15 cellular contexts compared by ENCODE assay signal in genomic region chr21:44985441-44986401, GRCh38. TPM values are rescaled to one million over a fixed set of nuclear protein-coding genes. Genes with fewer than 3 reads are reported as not detected.
DNase-seq lines count a peak whose midpoint lies in the region; ATAC-seq and TF ChIP-seq lines count a peak whose summit lies in the region.
"Had no signal": no experiment of that assay in that cellular context is flagged by ENCODE, and none has a peak within 500 bp of the region (broad histone marks: within the 10 kb centered on the region; RNA-seq: fewer than 3 reads in every experiment).

No MANE protein-coding gene starts in this region.

- H3K4me3 ChIP-seq in SK-N-SH (ENCODE audit: low read depth in 2 of 2, low read length in 1 of 2) (no peak overlapping the region), SJCRH30 (no peak overlapping the region), sigmoid colon (no peak overlapping the region)
- H3K4me3 ChIP-seq: uterus had no signal

- no peaks in the 10 kb centered on the region for H3K79me2 ChIP-seq in SK-N-SH (ENCODE audit: insufficient read depth)

- H3K36me3 ChIP-seq in SK-N-SH (replicated peaks in 1 of 2; ENCODE audit: control insufficient read depth in 1 of 2, insufficient read depth in 2 of 2, low read length in 1 of 2) (no peaks in the 10 kb centered on the region), SJCRH30 (no peaks in the 10 kb centered on the region), sigmoid colon (no peaks in the 10 kb centered on the region)
- H3K36me3 ChIP-seq: uterus had no signal

- DNase-seq in SK-N-SH: peak; percentile 75
- DNase-seq in SJCRH30: peak; percentile 40 to 44
- DNase-seq in left ventricle myocardium superior: peak; percentile 28
- DNase-seq in sigmoid colon: peak; percentile 61
- DNase-seq in NCI-H2196 treated with DMSO at 0.1 percent for 48 hours (lab: John Stamatoyannopoulos, UW; ENCODE audit: unreplicated experiment): no peak
- DNase-seq in cerebellum (ENCODE audit: low spot score): no peak
- DNase-seq: activated gamma-delta T cell; CD4-positive, CD25-positive, alpha-beta regulatory T cell; foreskin melanocyte; KG1; NCI-H1092 treated with DMSO at 0.1 percent for 48 hours; NCI-H226 had no signal

- H4K20me1 ChIP-seq in SK-N-SH (ENCODE audit: insufficient read depth): no peaks in the 10 kb centered on the region

- no peaks in the 10 kb centered on the region for H3F3A ChIP-seq in SK-N-SH (replicated peaks; ENCODE audit: insufficient read depth)

- POLR2A ChIA-PET in SK-N-SH (lab: Yijun Ruan, JAX): interaction anchor here (1.5 kb wide), 1 partner anchor 12 kb away, joined by 4 read pairs; no protein-coding TSS in a partner anchor

- H3K9ac ChIP-seq in SK-N-SH: no peak overlapping the region

- 79% methylated on average over 8 of the region's 26 CpGs for WGBS in SK-N-SH (ENCODE audit: low lambda C conversion rate)
- 76 to 79% methylated on average over 26 of the region's 26 CpGs for whole genome bisulfite sequencing in sigmoid colon, 2 donors

- H3K9me3 ChIP-seq in SK-N-SH (no peaks in the 10 kb centered on the region), SJCRH30 (replicated peaks) (no peaks in the 10 kb centered on the region), sigmoid colon (no peaks in the 10 kb centered on the region)
- H3K9me3 ChIP-seq: uterus had no signal

- TF ChIP-seq EP300 in SK-N-SH (IDR thresholded peaks at IDR 0.05; ENCODE audit: borderline replicate concordance in 1 of 2, low read depth in 1 of 2, low read length in 1 of 2) (no peak), sigmoid colon (IDR thresholded peaks at IDR 0.05) (no peak)

- CTCF ChIA-PET in SK-N-SH (lab: Yijun Ruan, JAX): interaction anchor here (0.6 to 5.4 kb wide), 11 partner anchors 16 to 454 kb away, joined by 3 to 40 read pairs (median 4); no protein-coding TSS in a partner anchor

- no peak overlapping the region for H3K4me2 ChIP-seq in SK-N-SH

- H2AFZ ChIP-seq in SK-N-SH (ENCODE audit: low read depth): no peak overlapping the region

- peak overlapping the region in 1 of 2 experiments; percentile 75; a peak in 2 of 4 replicates for H3K27ac ChIP-seq in SK-N-SH (ENCODE audit: low read depth in 2 of 2, low read length in 1 of 2)
- no peak overlapping the region; the same call in 1 of the 2 replicates for H3K27ac ChIP-seq in SJCRH30
- peak overlapping the region in 3 of 4 donors; percentile 6 to 20 (median 7) for H3K27ac ChIP-seq in sigmoid colon

- H3K4me1 ChIP-seq in SK-N-SH (ENCODE audit: control insufficient read depth in 1 of 2, insufficient read depth in 2 of 2, low read depth in 1 of 2, low read length in 1 of 2) (peaks cover 0 to 68% of the 10 kb centered on the region in 2 experiments; a peak in 3 of 4 replicates), SJCRH30 (peaks cover 42% of the 10 kb centered on the region), sigmoid colon (peaks cover 0 to 62% (median 40%) of the 10 kb centered on the region in 4 donors)
- H3K4me1 ChIP-seq: uterus had no signal

- TF ChIP-seq CTCF in SK-N-SH (IDR thresholded peaks at IDR 0.05) (no peak), sigmoid colon (IDR thresholded peaks at IDR 0.05) (no peak)

- H3K9me2 ChIP-seq in SK-N-SH: no peaks in the 10 kb centered on the region

- TF ChIP-seq RAD21 in SK-N-SH (IDR thresholded peaks at IDR 0.05; ENCODE audit: low read length): no peak

- intact Hi-C loops in left ventricle myocardium superior (cut with micrococcal nuclease) (no loop called here), sigmoid colon (cut with DNase I) (no loop called here)

- H3K27me3 ChIP-seq in SK-N-SH (ENCODE audit: insufficient read depth): no peaks in the 10 kb centered on the region
- H3K27me3 ChIP-seq in SJCRH30: no peaks in the 10 kb centered on the region
- no peaks in the 10 kb centered on the region for H3K27me3 ChIP-seq in sigmoid colon
- H3K27me3 ChIP-seq: uterus had no signal

- TF ChIP-seq POLR2A in sigmoid colon (IDR thresholded peaks at IDR 0.05): no peak

- ATAC-seq in SK-N-SH treated with all-trans-retinoic acid at 6 μM for 48 hours (no peak; the same call in 2 of the 3 replicates), left ventricle myocardium superior (no peak), HG03039 (IDR thresholded peaks at IDR 0.05; ENCODE audit: unreplicated experiment) (no peak)

TF ChIP-seq in SK-N-SH, 30 proteins besides CTCF, POLR2A, EP300 and RAD21:
- TF ChIP-seq GABPA (IDR thresholded peaks at IDR 0.05; ENCODE audit: low read depth) (no peak), RCOR1 (IDR thresholded peaks at IDR 0.05; ENCODE audit: low read length) (no peak), EZH2phosphoT487 (IDR thresholded peaks at IDR 0.05; ENCODE audit: borderline replicate concordance, low read depth) (no peak), PBX3 (IDR thresholded peaks at IDR 0.05) (no peak), SMC3 (IDR thresholded peaks at IDR 0.05; ENCODE audit: low read depth, low read length) (no peak), MXI1 (IDR thresholded peaks at IDR 0.05; ENCODE audit: low read depth, low read length) (no peak), TAF1 (IDR thresholded peaks at IDR 0.05; ENCODE audit: borderline replicate concordance, low read depth, low read length) (no peak), ELF1 (IDR thresholded peaks at IDR 0.05) (no peak), MAX (IDR thresholded peaks at IDR 0.05; ENCODE audit: low read depth) (no peak), TCF12 (IDR thresholded peaks at IDR 0.05) (no peak), USF1 (IDR thresholded peaks at IDR 0.05; ENCODE audit: borderline replicate concordance, low read depth) (no peak)

TF ChIP-seq in SK-N-SH treated with all-trans-retinoic acid at 6 μM for 48 hours, 23 proteins besides CTCF, POLR2A, EP300 and RAD21 (continues in another document):
- TF ChIP-seq ZC3H10 (CRISPR knock-in tag; IDR thresholded peaks at IDR 0.05) (no peak), SNAI2 (CRISPR knock-in tag; IDR thresholded peaks at IDR 0.05) (no peak), ARNTL (CRISPR knock-in tag; IDR thresholded peaks at IDR 0.05; ENCODE audit: borderline replicate concordance, low read depth) (no peak), CSRNP3 (CRISPR knock-in tag; IDR thresholded peaks at IDR 0.05) (no peak), GLIS3 (CRISPR knock-in tag; IDR thresholded peaks at IDR 0.05) (no peak), OSR1 (CRISPR knock-in tag; IDR thresholded peaks at IDR 0.05) (no peak), POU6F1 (CRISPR knock-in tag; IDR thresholded peaks at IDR 0.05; ENCODE audit: borderline replicate concordance, low read depth) (no peak), PATZ1 (CRISPR knock-in tag; IDR thresholded peaks at IDR 0.05; ENCODE audit: borderline replicate concordance) (no peak), CSDC2 (CRISPR knock-in tag; IDR thresholded peaks at IDR 0.05) (no peak), ZNF70 (CRISPR knock-in tag; IDR thresholded peaks at IDR 0.05) (no peak), ZNF8 (CRISPR knock-in tag; IDR thresholded peaks at IDR 0.05) (no peak), ESRRG (CRISPR knock-in tag; IDR thresholded peaks at IDR 0.05) (no peak), BACH2 (CRISPR knock-in tag; IDR thresholded peaks at IDR 0.05; ENCODE audit: borderline replicate concordance) (no peak)

RNA-seq across cellular contexts. Expression of gene SLX9, which starts 45.9 kb away (rescaled TPM):
- 27.1 and 42.9 TPM in 2 replicates for polyA plus RNA-seq in SK-N-SH (2012; rRNA removed)
- 26.2 and 31.9 TPM in 2 replicates for polyA plus RNA-seq in SK-N-SH (2012; cell fraction: cytosol; rRNA removed)
- polyA plus RNA-seq in SK-N-SH (2012; cell fraction: nucleus; rRNA removed): 27.3 and 39.5 TPM in 2 replicates
- total RNA-seq in SJCRH30 (2014; rRNA removed; shearing (Covaris generic)): 26.8 and 32.3 TPM in 2 replicates
- 69.9 TPM for total RNA-seq in left ventricle myocardium superior
- total RNA-seq in sigmoid colon: 10 to 100 TPM; 18.3 to 38.8 (median 22.0) TPM
- polyA plus RNA-seq in sigmoid colon: 10 to 100 TPM in 2 of 3 donors, 1 to 10 TPM in 1; 9.7 to 31.9 (median 15.0) TPM
- total RNA-seq in cerebellum: 7.3 TPM

Comparison
In these comparisons a context has a peak if more than half of its experiments do, and no peak if none do; other contexts are left out.
1. DNase-seq: peak in SK-N-SH (single experiment), SJCRH30 (2 of 2), left ventricle myocardium superior (single experiment) and sigmoid colon (single experiment); none in NCI-H2196 treated with DMSO at 0.1 percent for 48 hours (single experiment) and cerebellum (single experiment).